28 cellular contexts compared by ENCODE assay signal in the genomic region with DNA sequence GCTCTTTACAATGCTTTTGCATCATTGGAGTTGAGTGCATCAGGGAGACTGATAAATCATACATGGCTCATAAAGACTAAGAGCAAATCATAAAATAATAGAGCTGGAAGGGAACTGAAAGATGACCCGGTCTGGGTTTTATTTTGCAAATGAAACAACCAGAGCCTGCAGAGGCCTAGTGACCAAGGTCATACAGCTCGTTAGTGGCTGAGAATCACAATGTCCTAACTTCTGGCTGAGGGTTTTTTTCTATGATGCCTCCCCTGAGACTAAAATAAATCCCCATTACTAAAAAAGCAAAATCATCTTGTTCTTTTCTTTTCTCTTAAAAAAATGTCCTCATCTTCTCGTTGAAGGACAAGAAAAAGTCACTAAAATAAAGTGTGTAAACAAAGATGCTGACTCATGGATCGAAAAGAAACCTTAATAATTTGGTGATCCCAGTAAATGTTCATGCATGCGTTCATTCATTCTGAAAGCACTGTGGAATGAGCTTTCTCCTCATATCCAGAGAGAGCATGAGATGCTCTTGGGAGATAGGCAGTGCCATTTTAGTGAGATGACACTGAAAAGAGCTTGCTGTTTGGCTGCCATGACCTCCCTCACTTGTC.
"Had no signal": no experiment of that assay in that cellular context is flagged by ENCODE, and none has a peak within 500 bp of the region (broad histone marks: within the 10 kb centered on the region; RNA-seq: fewer than 3 reads in every experiment).

No MANE protein-coding gene starts in this region.

- DNase-seq: activated B cell treated with CpG ODN at 0.5 μM for 24 hours; activated CD4-positive, alpha-beta T cell treated with anti-CD3 and anti-CD28 coated beads for 36 hours; activated CD4-positive, alpha-beta T cell treated with anti-CD3 and anti-CD28 coated beads, Interleukin-2, amount 50 U/mL, for 4 hours; activated CD8-positive, alpha-beta memory T cell treated with anti-CD3 and anti-CD28 coated beads for 24 hours; activated CD8-positive, alpha-beta memory T cell treated with anti-CD3 and anti-CD28 coated beads, Interleukin-2, amount 50 U/mL, for 4 hours; activated naive CD4-positive, alpha-beta T cell; activated naive CD8-positive, alpha-beta T cell treated with anti-CD3 and anti-CD28 coated beads for 36 hours; activated T-cell treated with anti-CD3 and anti-CD28 coated beads, Interleukin-2, amount 50 U/mL, for 24 hours; amygdala; cerebellar nuclear complex; gastrocnemius medialis; head of caudate nucleus; lower lobe of right lung; mesendoderm; mucosa of descending colon; occipital lobe; posterior cingulate gyrus; stimulated activated CD4-positive, alpha-beta T cell treated with anti-CD3 and anti-CD28 coated beads, Interleukin-2, amount 100 ng/mL, for 48 hours; stimulated activated CD8-positive, alpha-beta memory T cell treated with anti-CD3 and anti-CD28 coated beads, Interleukin-4, amount 100 ng/mL, for 48 hours; stimulated activated naive B cell treated with anti-CD40 and anti-IgM and Interleukin-4, amounts not matched to agents 10 μg/mL and 1 μg/mL and 100 μg/mL, for 72 hours; upper lobe of left lung had no signal

- H3K27me3 Mint-ChIP-seq: activated B cell treated with CpG ODN at 0.5 μM for 24 hours; activated naive CD8-positive, alpha-beta T cell treated with anti-CD3 and anti-CD28 coated beads for 36 hours; activated T-cell treated with anti-CD3 and anti-CD28 coated beads, Interleukin-2, amount 50 U/mL, for 24 hours; stimulated activated naive B cell treated with anti-CD40 and anti-IgM and Interleukin-4, amounts not matched to agents 10 μg/mL and 1 μg/mL and 100 μg/mL, for 72 hours had no signal

- H3K4me3 ChIP-seq: coronary artery, esophagus muscularis mucosa, gastrocnemius medialis, lower lobe of right lung, mucosa of descending colon, thoracic aorta, upper lobe of left lung had no signal

- H3K27ac ChIP-seq: coronary artery, esophagus muscularis mucosa, gastrocnemius medialis, lower lobe of right lung, thoracic aorta, upper lobe of left lung had no signal

- ATAC-seq: activated CD4-positive, alpha-beta T cell treated with anti-CD3 and anti-CD28 coated beads for 36 hours; lower lobe of right lung; mucosa of descending colon; stimulated activated naive B cell treated with anti-CD40 and anti-IgM and Interleukin-4, amounts not matched to agents 10 μg/mL and 1 μg/mL and 100 μg/mL, for 72 hours had no signal

- H3K27ac Mint-ChIP-seq: activated B cell treated with CpG ODN at 0.5 μM for 24 hours; activated CD4-positive, alpha-beta T cell treated with anti-CD3 and anti-CD28 coated beads for 36 hours; activated naive CD8-positive, alpha-beta T cell treated with anti-CD3 and anti-CD28 coated beads for 36 hours; activated T-cell treated with anti-CD3 and anti-CD28 coated beads, Interleukin-2, amount 50 U/mL, for 24 hours; activated T-helper 2 cell treated with anti-CD3 and anti-CD28 coated beads, Interferon-gamma antibody, Interleukin-2, Interleukin-4, amounts not matched to agents 10 μg/mL and 5 μg/mL and 100 μg/mL, durations not matched to agents 14 hours and 24 hours and 36 hours; stimulated activated naive B cell treated with anti-CD40 and anti-IgM and Interleukin-4, amounts not matched to agents 10 μg/mL and 1 μg/mL and 100 μg/mL, for 72 hours; T-helper 1 cell treated with Interleukin-12 subunit alpha and Interleukin-12 subunit beta and Interleukin-4 antibody, amounts not matched to agents 30 μg/mL and 1 μg/mL, for 36 hours had no signal

- FAIRE-seq: islet of Langerhans had no signal

- H3K4me1 Mint-ChIP-seq: activated B cell treated with CpG ODN at 0.5 μM for 24 hours; activated CD4-positive, alpha-beta T cell treated with anti-CD3 and anti-CD28 coated beads for 36 hours; activated naive CD8-positive, alpha-beta T cell treated with anti-CD3 and anti-CD28 coated beads for 36 hours; stimulated activated naive B cell treated with anti-CD40 and anti-IgM and Interleukin-4, amounts not matched to agents 10 μg/mL and 1 μg/mL and 100 μg/mL, for 72 hours had no signal

- H3K36me3 Mint-ChIP-seq: activated naive CD8-positive, alpha-beta T cell treated with anti-CD3 and anti-CD28 coated beads for 36 hours; stimulated activated naive B cell treated with anti-CD40 and anti-IgM and Interleukin-4, amounts not matched to agents 10 μg/mL and 1 μg/mL and 100 μg/mL, for 72 hours had no signal

- H3K4me3 Mint-ChIP-seq: activated B cell treated with CpG ODN at 0.5 μM for 24 hours; activated CD4-positive, alpha-beta T cell treated with anti-CD3 and anti-CD28 coated beads for 36 hours; activated naive CD8-positive, alpha-beta T cell treated with anti-CD3 and anti-CD28 coated beads for 36 hours; activated T-cell treated with anti-CD3 and anti-CD28 coated beads, Interleukin-2, amount 50 U/mL, for 24 hours; neural crest cell; stimulated activated naive B cell treated with anti-CD40 and anti-IgM and Interleukin-4, amounts not matched to agents 10 μg/mL and 1 μg/mL and 100 μg/mL, for 72 hours; T-helper 1 cell treated with Interleukin-12 subunit alpha and Interleukin-12 subunit beta and Interleukin-4 antibody, amounts not matched to agents 30 μg/mL and 1 μg/mL, for 36 hours had no signal

- H3K9me3 ChIP-seq: esophagus muscularis mucosa, gastrocnemius medialis, lower lobe of right lung, mucosa of descending colon, thoracic aorta, upper lobe of left lung had no signal

- H3K4me1 ChIP-seq: esophagus muscularis mucosa, lower lobe of right lung, upper lobe of left lung had no signal

- H3K9me3 Mint-ChIP-seq: activated T-cell treated with anti-CD3 and anti-CD28 coated beads, Interleukin-2, amount 50 U/mL, for 24 hours; activated T-helper 2 cell treated with anti-CD3 and anti-CD28 coated beads, Interferon-gamma antibody, Interleukin-2, Interleukin-4, amounts not matched to agents 10 μg/mL and 5 μg/mL and 100 μg/mL, durations not matched to agents 14 hours and 24 hours and 36 hours had no signal
